Comparison of ENCODE assay signal across 11 cellular contexts in the genomic region with DNA sequence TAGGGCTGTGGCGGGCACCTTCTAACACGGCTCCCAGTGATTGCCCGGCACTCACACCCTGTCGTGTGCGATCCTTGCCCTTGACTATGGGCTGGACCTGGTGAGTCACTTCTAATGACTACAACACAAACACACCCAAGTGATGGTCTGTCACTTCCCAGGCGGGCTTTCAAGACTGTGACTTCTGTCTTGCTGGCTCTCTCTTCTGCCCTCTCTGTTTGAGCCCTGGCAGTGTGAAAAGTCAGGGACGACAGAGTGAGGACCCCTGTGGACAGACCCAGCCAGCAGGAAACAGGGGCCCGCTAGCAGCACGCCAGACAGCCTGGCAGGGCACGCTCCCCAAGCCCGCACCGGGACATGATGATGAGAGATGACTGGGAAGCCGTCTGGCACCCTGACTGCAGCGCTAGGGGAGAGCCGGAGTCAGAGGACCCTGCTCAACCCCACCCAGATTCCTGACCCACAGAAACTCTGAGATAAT. TPM values are rescaled to one million over a fixed set of nuclear protein-coding genes. Genes with fewer than 3 reads are reported as not detected.
A peak's percentile ranks its signal among the peaks of the same experiment; 100 is the strongest.
DNase-seq lines count a peak whose midpoint lies in the region; ATAC-seq, FAIRE-seq and TF ChIP-seq lines count a peak whose summit lies in the region.
"Had no signal": no experiment of that assay in that cellular context is flagged by ENCODE, and none has a peak within 500 bp of the region (broad histone marks: within the 10 kb centered on the region; RNA-seq: fewer than 3 reads in every experiment).

No MANE protein-coding gene starts in this region.

- H2AFZ ChIP-seq in astrocyte (ENCODE audit: low read depth, low read length) = peak overlapping the region; percentile 61

- no peak overlapping the region for H3K4me3 ChIP-seq in HEK293 (ENCODE audit: low read depth, low read length)
- H3K4me3 ChIP-seq in astrocyte (ENCODE audit: insufficient read depth, low read depth, low read length) = no peak overlapping the region
- H3K4me3 ChIP-seq in upper lobe of left lung = no peak overlapping the region
- H3K4me3 ChIP-seq: GM12878 had no signal

- CTCF ChIA-PET in HEK293 (lab: Yijun Ruan, JAX) = no interaction called here

- H3K27ac Mint-ChIP-seq in astrocyte (ENCODE audit: unreplicated experiment) = no peak overlapping the region
- no peak overlapping the region for H3K27ac Mint-ChIP-seq in mesothelial cell of epicardium
- H3K27ac Mint-ChIP-seq: activated CD4-positive, alpha-beta T cell treated with anti-CD3 and anti-CD28 coated beads for 36 hours had no signal

- no peak overlapping the region for H3K9ac ChIP-seq in astrocyte (ENCODE audit: low read length)

- POLR2A ChIA-PET in HEK293 (lab: Yijun Ruan, JAX) = no interaction called here

- no peaks in the 10 kb centered on the region for H3K79me2 ChIP-seq in astrocyte (ENCODE audit: insufficient read depth, low read length)

- H3K27me3 ChIP-seq in astrocyte (ENCODE audit: insufficient read depth, low read length) = no peaks in the 10 kb centered on the region
- H3K27me3 ChIP-seq in upper lobe of left lung = no peaks in the 10 kb centered on the region

- H3K4me2 ChIP-seq in astrocyte (ENCODE audit: low read length) = peak overlapping the region; percentile 62

- H3K4me1 ChIP-seq in HEK293 (ENCODE audit: control insufficient read depth, insufficient read depth, low read length) (peaks cover 6% of the 10 kb centered on the region; the same call in 1 of the 2 replicates), astrocyte (ENCODE audit: insufficient read depth, low read length) (peaks cover 20% of the 10 kb centered on the region), upper lobe of left lung (no peaks in the 10 kb centered on the region)

- H3K27ac ChIP-seq in HEK293 (ENCODE audit: extremely low read depth, low read depth, low read length) = no peak overlapping the region
- no peak overlapping the region for H3K27ac ChIP-seq in astrocyte (ENCODE audit: low read depth, low read length)
- H3K27ac ChIP-seq in upper lobe of left lung = no peak overlapping the region

- whole genome bisulfite sequencing in upper lobe of left lung, 2 donors = 89 to 91% methylated on average over 10 to 15 of the region's 15 CpGs

- H3K4me3 Mint-ChIP-seq in astrocyte (ENCODE audit: unreplicated experiment) (no peak overlapping the region), mesothelial cell of epicardium (no peak overlapping the region)
- H3K4me3 Mint-ChIP-seq: activated CD4-positive, alpha-beta T cell treated with anti-CD3 and anti-CD28 coated beads for 36 hours had no signal

- FAIRE-seq in astrocyte (lab: Jason Lieb, UNC) = no peak
- FAIRE-seq: GM12878 had no signal

- H3K27me3 Mint-ChIP-seq in astrocyte (ENCODE audit: low read depth, unreplicated experiment) = no peaks in the 10 kb centered on the region
- H3K27me3 Mint-ChIP-seq in mesothelial cell of epicardium (ENCODE audit: low read depth) = no peaks in the 10 kb centered on the region
- H3K27me3 Mint-ChIP-seq: activated CD4-positive, alpha-beta T cell treated with anti-CD3 and anti-CD28 coated beads for 36 hours had no signal

- peak; percentile 19 to 39 for ATAC-seq in upper lobe of left lung (ENCODE audit: low FRiP score in 2 of 2)
- ATAC-seq in HG03045 (IDR thresholded peaks at IDR 0.05; ENCODE audit: unreplicated experiment) = no peak
- ATAC-seq: activated CD4-positive, alpha-beta T cell treated with anti-CD3 and anti-CD28 coated beads for 36 hours; GM12878 had no signal

- H3K36me3 Mint-ChIP-seq in astrocyte (ENCODE audit: low read depth, unreplicated experiment) (no peaks in the 10 kb centered on the region), mesothelial cell of epicardium (peaks cover 13% of the 10 kb centered on the region)

- TF ChIP-seq EP300 in upper lobe of left lung (IDR thresholded peaks at IDR 0.05) = no peak

- DNase-seq in astrocyte (ENCODE audit: low read depth) (peak; percentile 38), glomerular visceral epithelial cell (ENCODE audit: extremely low spot score) (peak; percentile 18), upper lobe of left lung (peak in 1 of 2 donors; percentile 56), mesothelial cell of epicardium (ENCODE audit: low spot score in 2 of 2, unreplicated experiment in 2 of 2) (no peak), C1 segment of cervical spinal cord (lab: John Stamatoyannopoulos, UW) (no peak)
- DNase-seq: activated CD4-positive, alpha-beta T cell treated with anti-CD3 and anti-CD28 coated beads for 36 hours; DMS 273 treated with DMSO at 0.1 percent for 48 hours; H7 had no signal

- H3K9me3 ChIP-seq in HEK293 (ENCODE audit: control insufficient read depth, insufficient read depth, low read depth, low read length) = no peaks in the 10 kb centered on the region
- no peaks in the 10 kb centered on the region for H3K9me3 ChIP-seq in astrocyte (ENCODE audit: insufficient read depth, low read depth, low read length)
- no peaks in the 10 kb centered on the region for H3K9me3 ChIP-seq in upper lobe of left lung

- H3K4me1 Mint-ChIP-seq in astrocyte (ENCODE audit: low read depth, unreplicated experiment) (peaks cover 15% of the 10 kb centered on the region), mesothelial cell of epicardium (peaks cover 17% of the 10 kb centered on the region)
- H3K4me1 Mint-ChIP-seq: activated CD4-positive, alpha-beta T cell treated with anti-CD3 and anti-CD28 coated beads for 36 hours had no signal

- TF ChIP-seq CTCF in HEK293 (tag by site-specific recombination; IDR thresholded peaks at IDR 0.05) (no peak), astrocyte (IDR thresholded peaks at IDR 0.05; ENCODE audit: insufficient read depth, low read depth, low read length) (no peak), upper lobe of left lung (IDR thresholded peaks at IDR 0.05) (no peak), mesothelial cell of epicardium (IDR thresholded peaks at IDR 0.05; ENCODE audit: unreplicated experiment) (no peak)

- no peaks in the 10 kb centered on the region for H3K9me3 Mint-ChIP-seq in astrocyte (ENCODE audit: unreplicated experiment)
- H3K9me3 Mint-ChIP-seq in mesothelial cell of epicardium = no peaks in the 10 kb centered on the region

- no peaks in the 10 kb centered on the region for H4K20me1 ChIP-seq in astrocyte (ENCODE audit: insufficient read depth, low read length)

- peaks cover 0 to 4% of the 10 kb centered on the region in 2 experiments; a peak in 1 of 3 replicates for H3K36me3 ChIP-seq in HEK293 (ENCODE audit: control insufficient read depth in 2 of 2, insufficient read depth in 1 of 2, low read length in 2 of 2)
- no peaks in the 10 kb centered on the region for H3K36me3 ChIP-seq in astrocyte (ENCODE audit: insufficient read depth, low read length)
- H3K36me3 ChIP-seq in upper lobe of left lung = peaks cover 0 to 1% (median 0%) of the 10 kb centered on the region in 4 donors

- no peak for TF ChIP-seq POLR2A in upper lobe of left lung (IDR thresholded peaks at IDR 0.05)

TF ChIP-seq in HEK293, 187 proteins besides CTCF, POLR2A, EP300 and RAD21:
- TF ChIP-seq KLF1 (tag by site-specific recombination; IDR thresholded peaks at IDR 0.05) (0 out of 2 replicates have a peak, but pooled peaks have one; percentile 36), MEIS1 (CRISPR knock-in tag; IDR thresholded peaks at IDR 0.05; ENCODE audit: borderline replicate concordance) (no peak), ZNF391 (tag by site-specific recombination; IDR thresholded peaks at IDR 0.05; ENCODE audit: borderline replicate concordance, low read depth) (no peak)

RNA-seq across cellular contexts. Expression of a gene that starts 43.0 kb away (rescaled TPM):
- total RNA-seq in astrocyte (6.5 and 7.0 TPM in 2 replicates), upper lobe of left lung (100 to 1,000 TPM in 1 of 6 donors, 10 to 100 TPM in 5; 18.4 to 114 (median 26.3) TPM), mesothelial cell of epicardium (12.8 to 13.9 TPM (median 12.9 TPM) in 3 replicates)

Comparison
In these comparisons a context has a peak if more than half of its experiments do, and no peak if none do; other contexts are left out.
1. DNase-seq: peak in astrocyte (single experiment) and glomerular visceral epithelial cell (single experiment); none in mesothelial cell of epicardium (0 of 2) and C1 segment of cervical spinal cord (0 of 14).